1 cellular context compared by ENCODE assay signal in genomic region chr3:47976135-47976758, GRCh38.
TF ChIP-seq lines count a peak whose summit lies in the region.

No MANE protein-coding gene starts in this region.

TF ChIP-seq in endothelial cell of umbilical vein, 7 proteins besides CTCF, POLR2A, EP300 and RAD21:
- no peak for TF ChIP-seq JUN (IDR thresholded peaks at IDR 0.05; ENCODE audit: borderline replicate concordance, insufficient read depth, insufficient read length, low read depth)
- no peak for TF ChIP-seq GATA2 (IDR thresholded peaks at IDR 0.05; ENCODE audit: insufficient read depth, insufficient read length, low read depth, low read length)
- no peak for TF ChIP-seq EZH2 (IDR thresholded peaks at IDR 0.05; ENCODE audit: borderline replicate concordance, low read depth, low read length, severe bottlenecking)
- no peak for TF ChIP-seq FOS (IDR thresholded peaks at IDR 0.05; ENCODE audit: borderline replicate concordance, insufficient read depth, low read length)
- TF ChIP-seq MYC (IDR thresholded peaks at IDR 0.05; ENCODE audit: low read depth, low read length): no peak
- no peak for TF ChIP-seq POLR2AphosphoS5 (IDR thresholded peaks at IDR 0.05; ENCODE audit: insufficient read depth, low read depth, low read length)
- TF ChIP-seq MAX (IDR thresholded peaks at IDR 0.05; ENCODE audit: insufficient read depth, insufficient read length): no peak
